In the genomic region with DNA sequence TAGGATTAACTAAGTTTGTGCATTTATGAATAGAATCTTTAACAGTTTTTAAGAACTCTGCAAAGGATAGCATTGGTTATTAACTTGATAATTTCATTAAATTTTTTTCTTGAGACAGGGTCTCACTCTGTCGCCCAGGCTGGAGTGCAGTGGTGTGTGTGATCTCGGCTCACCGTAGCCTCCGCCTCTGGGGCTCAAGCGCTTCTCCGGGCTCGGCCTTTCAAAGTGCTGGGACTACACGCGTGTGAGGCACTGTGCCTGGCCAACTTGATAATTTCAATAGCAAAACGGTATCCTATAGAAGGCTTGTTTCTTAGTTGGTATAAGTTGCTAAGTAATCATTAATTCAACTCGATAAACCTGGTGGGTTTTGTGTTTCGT, we compare ENCODE assay signal across 7 cellular contexts. TPM values are rescaled to one million over a fixed set of nuclear protein-coding genes. Genes with fewer than 3 reads are reported as not detected.
DNase-seq lines count a peak whose midpoint lies in the region; ATAC-seq and TF ChIP-seq lines count a peak whose summit lies in the region.

No MANE protein-coding gene starts in this region.

- H3K27ac ChIP-seq in Peyer's patch (peak overlapping the region in 1 of 4 donors; percentile 33), gastrocnemius medialis (no peak overlapping the region)

- H3K4me3 ChIP-seq in HFF-Myc (replicated peaks; ENCODE audit: low read depth, low read length) (peak overlapping the region; percentile 54), Peyer's patch (peak overlapping the region; percentile 47 to 58 (median 52)), fibroblast of the aortic adventitia (ENCODE audit: low read depth, low read length) (peak overlapping the region; percentile 80), gastrocnemius medialis (peak overlapping the region; percentile 59 to 86 (median 65))

- no peak for TF ChIP-seq CTCF in HFF-Myc (IDR thresholded peaks at IDR 0.05; ENCODE audit: low read depth, low read length, missing control alignments)
- TF ChIP-seq CTCF in Peyer's patch (IDR thresholded peaks at IDR 0.05) = no peak
- TF ChIP-seq CTCF in fibroblast of the aortic adventitia (IDR thresholded peaks at IDR 0.05; ENCODE audit: insufficient read depth, low read length) = no peak
- no peak for TF ChIP-seq CTCF in gastrocnemius medialis (IDR thresholded peaks at IDR 0.05 in 4 of 5, conservative IDR thresholded peaks at IDR 0.05 in 1 of 5)

- H3K4me1 ChIP-seq in Peyer's patch (peaks cover 0 to 11% (median 0%) of the 10 kb centered on the region in 4 donors), gastrocnemius medialis (peaks cover 4 to 5% of the 10 kb centered on the region in 2 donors)

- peak; percentile 26 for ATAC-seq in GM18517 (IDR thresholded peaks at IDR 0.05; ENCODE audit: unreplicated experiment)
- ATAC-seq in gastrocnemius medialis = peak in 1 of 2 donors; percentile 18

- in situ Hi-C loops in gastrocnemius medialis (cut with MboI; ENCODE audit: low sequenced_read_pairs in 4 of 4) = no loop called here

- H3K9me3 ChIP-seq in Peyer's patch = no peaks in the 10 kb centered on the region
- H3K9me3 ChIP-seq in gastrocnemius medialis = no peaks in the 10 kb centered on the region

- intact Hi-C loops in gastrocnemius medialis (cut with DNase I; ENCODE audit: low total_unique reads) = no loop called here

- H3K27me3 ChIP-seq in Peyer's patch (no peaks in the 10 kb centered on the region), gastrocnemius medialis (no peaks in the 10 kb centered on the region)

- H3K36me3 ChIP-seq in Peyer's patch (no peaks in the 10 kb centered on the region), gastrocnemius medialis (no peaks in the 10 kb centered on the region)

- no peak for DNase-seq in HFF-Myc (ENCODE audit: extremely low read depth, low read depth)
- no peak for DNase-seq in Peyer's patch
- DNase-seq in fibroblast of the aortic adventitia (ENCODE audit: low read depth) = peak; percentile 22
- DNase-seq in gastrocnemius medialis = no peak
- DNase-seq in mucosa of gallbladder (ENCODE audit: low spot score) = no peak
- DNase-seq in RPMI8226 = no peak

- TF ChIP-seq POLR2A in Peyer's patch (IDR thresholded peaks at IDR 0.05) (no peak), gastrocnemius medialis (IDR thresholded peaks at IDR 0.05) (no peak)

RNA-seq across cellular contexts. Expression of gene ADNP2, which starts 38.0 kb away (rescaled TPM):
- total RNA-seq in Peyer's patch (10 to 100 TPM; 18.9 to 26.7 (median 24.0) TPM), fibroblast of the aortic adventitia (ENCODE audit: low replicate concordance) (8.7 and 23.9 TPM in 2 replicates), gastrocnemius medialis (1 to 10 TPM; 2.6 to 4.5 (median 2.9) TPM), mucosa of gallbladder (16.2 TPM)
